8 cellular contexts compared by ENCODE assay signal in genomic region chr14:70416322-70416716, GRCh38.
A peak's percentile ranks its signal among the peaks of the same experiment; 100 is the strongest.
DNase-seq lines count a peak whose midpoint lies in the region; ATAC-seq and TF ChIP-seq lines count a peak whose summit lies in the region.

No MANE protein-coding gene starts in this region.

- H3F3A ChIP-seq in SU-DHL-6 (ENCODE audit: insufficient read depth): no peaks in the 10 kb centered on the region

- H3K36me3 ChIP-seq in SU-DHL-6 (ENCODE audit: low read length) (no peaks in the 10 kb centered on the region), parathyroid adenoma (ENCODE audit: control insufficient read depth, insufficient read depth, low read length) (no peaks in the 10 kb centered on the region)

- H3K79me2 ChIP-seq in SU-DHL-6 (ENCODE audit: insufficient read depth, low read length): no peaks in the 10 kb centered on the region
- H3K79me2 ChIP-seq in parathyroid adenoma: peaks cover 12% of the 10 kb centered on the region

- peak; percentile 21 for DNase-seq in ACHN
- DNase-seq in foreskin fibroblast: peak; percentile 1 to 36
- no peak for DNase-seq in effector CD4-positive, alpha-beta T cell
- no peak for DNase-seq in activated CD4-positive, alpha-beta T cell treated with anti-CD3 and anti-CD28 coated beads for 48 hours
- no peak for DNase-seq in effector CD8-positive, alpha-beta T cell (lab: John Stamatoyannopoulos, UW)

- H3K4me3 ChIP-seq in SU-DHL-6 (ENCODE audit: insufficient read depth, low read length, poor library complexity, severe bottlenecking): peak overlapping the region; percentile 21
- H3K4me3 ChIP-seq in foreskin fibroblast (ENCODE audit: low read depth in 1 of 2, low read length in 2 of 2): peak overlapping the region; percentile 80 to 100
- peak overlapping the region; percentile 90 for H3K4me3 ChIP-seq in parathyroid adenoma (ENCODE audit: low read depth, low read length)

- TF ChIP-seq CTCF in SU-DHL-6 (IDR thresholded peaks at IDR 0.05; ENCODE audit: insufficient read depth, low read length, poor library complexity, severe bottlenecking) (no peak), foreskin fibroblast (IDR thresholded peaks at IDR 0.05; ENCODE audit: low read depth, low read length) (no peak), parathyroid adenoma (IDR thresholded peaks at IDR 0.05) (no peak)

- peak; percentile 14 for ATAC-seq in GM21825 (IDR thresholded peaks at IDR 0.05; ENCODE audit: unreplicated experiment)

- H3K9ac ChIP-seq in SU-DHL-6 (ENCODE audit: low read length) (peak overlapping the region; percentile 9; the same call in 1 of the 2 replicates), parathyroid adenoma (no peak overlapping the region)

- no peaks in the 10 kb centered on the region for H4K20me1 ChIP-seq in SU-DHL-6 (ENCODE audit: low read depth, low read length)

- H3K27ac ChIP-seq in SU-DHL-6 (ENCODE audit: low read depth, low read length): no peak overlapping the region
- H3K27ac ChIP-seq in parathyroid adenoma: peak overlapping the region; percentile 66

- H3K4me2 ChIP-seq in SU-DHL-6 (ENCODE audit: low read depth, low read length, poor library complexity, severe bottlenecking) (peak overlapping the region; percentile 39), parathyroid adenoma (ENCODE audit: low read length) (peak overlapping the region; percentile 61)

- no peaks in the 10 kb centered on the region for H3K9me2 ChIP-seq in SU-DHL-6 (replicated peaks; ENCODE audit: insufficient read depth, low read length)

- H3K9me3 ChIP-seq in SU-DHL-6 (ENCODE audit: insufficient read depth, low read length) (no peaks in the 10 kb centered on the region), parathyroid adenoma (ENCODE audit: control insufficient read depth, low read length) (no peaks in the 10 kb centered on the region)

- H3K4me1 ChIP-seq in parathyroid adenoma: peaks cover 3% of the 10 kb centered on the region

- H2AFZ ChIP-seq in SU-DHL-6 (ENCODE audit: low read depth, low read length, severe bottlenecking) (peak overlapping the region; percentile 36), parathyroid adenoma (peak overlapping the region; percentile 79)

- in situ Hi-C loops in ACHN (cut with HindIII; ENCODE audit: low pct_ligation_motif_present, low pct_unique_long_range_greater_than_20kb, low sequenced_read_pairs): no loop called here

- H3K27me3 ChIP-seq in SU-DHL-6 (ENCODE audit: low read length): no peaks in the 10 kb centered on the region
- no peaks in the 10 kb centered on the region for H3K27me3 ChIP-seq in parathyroid adenoma (ENCODE audit: control insufficient read depth, insufficient read depth, low read length)

Comparison
In these comparisons a context has a peak if more than half of its experiments do, and no peak if none do; other contexts are left out.
1. DNase-seq: peak in ACHN (single experiment) and foreskin fibroblast (2 of 2); none in effector CD4-positive, alpha-beta T cell (single experiment), activated CD4-positive, alpha-beta T cell treated with anti-CD3 and anti-CD28 coated beads for 48 hours (single experiment) and effector CD8-positive, alpha-beta T cell (single experiment).
2. H3K4me3 ChIP-seq: peak in every context shown above with its lines; median percentile 90 in foreskin fibroblast; 90 in parathyroid adenoma; 21 in SU-DHL-6.